In genomic region chr7:25118048-25118753, GRCh38 we compare ENCODE assay signal across 11 cellular contexts. TPM values are rescaled to one million over a fixed set of nuclear protein-coding genes. Genes with fewer than 3 reads are reported as not detected.
DNase-seq lines count a peak whose midpoint lies in the region; ATAC-seq and TF ChIP-seq lines count a peak whose summit lies in the region.
"Had no signal": no experiment of that assay in that cellular context is flagged by ENCODE, and none has a peak within 500 bp of the region (broad histone marks: within the 10 kb centered on the region; RNA-seq: fewer than 3 reads in every experiment).

No MANE protein-coding gene starts in this region.

- peak overlapping the region in 1 of 2 donors; percentile 51 for H3K4me3 Mint-ChIP-seq in stimulated activated naive B cell treated with anti-CD40 and anti-IgM and Interleukin-4, amounts not matched to agents 10 μg/mL and 1 μg/mL and 100 μg/mL, for 72 hours
- no peak overlapping the region for H3K4me3 Mint-ChIP-seq in naive thymus-derived CD4-positive, alpha-beta T cell
- H3K4me3 Mint-ChIP-seq: neural crest cell had no signal

- TF ChIP-seq CTCF in cardiac muscle cell (IDR thresholded peaks at IDR 0.05; ENCODE audit: low read depth, low read length) = no peak
- no peak for TF ChIP-seq CTCF in right atrium auricular region (IDR thresholded peaks at IDR 0.05)

- intact Hi-C loops in naive thymus-derived CD4-positive, alpha-beta T cell (cut with micrococcal nuclease) = no loop called here

- peak overlapping the region; percentile 76 for H3K27ac Mint-ChIP-seq in stimulated activated naive B cell treated with anti-CD40 and anti-IgM and Interleukin-4, amounts not matched to agents 10 μg/mL and 1 μg/mL and 100 μg/mL, for 72 hours
- peak overlapping the region in 1 of 9 donors; percentile 24 for H3K27ac Mint-ChIP-seq in naive thymus-derived CD4-positive, alpha-beta T cell

- H3K4me1 ChIP-seq in cardiac muscle cell (ENCODE audit: low read depth) (no peaks in the 10 kb centered on the region), right atrium auricular region (peaks cover 0 to 31% of the 10 kb centered on the region in 2 donors)
- peaks cover 0 to 3% of the 10 kb centered on the region in 2 donors for H3K4me1 ChIP-seq in naive thymus-derived CD4-positive, alpha-beta T cell (ENCODE audit: control insufficient read depth in 2 of 2, insufficient read depth in 2 of 2, low read length in 2 of 2)

- DNase-seq in cardiac muscle cell (ENCODE audit: low read depth in 1 of 2, low spot score in 1 of 2) (no peak), right atrium auricular region (ENCODE audit: low spot score) (no peak), NCI-H510A (lab: John Stamatoyannopoulos, UW) (no peak), C1 segment of cervical spinal cord (lab: John Stamatoyannopoulos, UW) (no peak)
- no peak for DNase-seq in stimulated activated naive B cell treated with anti-CD40 and anti-IgM and Interleukin-4, amounts not matched to agents 10 μg/mL and 1 μg/mL and 100 μg/mL, for 72 hours
- no peak for DNase-seq in naive thymus-derived CD4-positive, alpha-beta T cell
- DNase-seq: heart left ventricle, NCI-H187 had no signal

- peak; percentile 21 for ATAC-seq in HG02571 (IDR thresholded peaks at IDR 0.05; ENCODE audit: unreplicated experiment)
- peak; percentile 21 for ATAC-seq in HG03565 (IDR thresholded peaks at IDR 0.05; ENCODE audit: unreplicated experiment)
- peak; percentile 59 to 64 for ATAC-seq in stimulated activated naive B cell treated with anti-CD40 and anti-IgM and Interleukin-4, amounts not matched to agents 10 μg/mL and 1 μg/mL and 100 μg/mL, for 72 hours (replicated peaks)
- no peak for ATAC-seq in naive thymus-derived CD4-positive, alpha-beta T cell

- peak overlapping the region; percentile 54 for H3K27ac ChIP-seq in cardiac muscle cell
- peak overlapping the region in 1 of 2 donors; percentile 33 for H3K27ac ChIP-seq in right atrium auricular region
- H3K27ac ChIP-seq in naive thymus-derived CD4-positive, alpha-beta T cell (ENCODE audit: low read depth, low read length) = no peak overlapping the region

- H3K36me3 ChIP-seq in cardiac muscle cell = peaks cover 36% of the 10 kb centered on the region
- H3K36me3 ChIP-seq in right atrium auricular region = peaks cover 42% of the 10 kb centered on the region
- peaks cover 3 to 25% (median 9%) of the 10 kb centered on the region in 3 experiments for H3K36me3 ChIP-seq in naive thymus-derived CD4-positive, alpha-beta T cell (ENCODE audit: control insufficient read depth in 2 of 3, insufficient read depth in 3 of 3, low read length in 3 of 3)

- POLR2A ChIA-PET in naive thymus-derived CD4-positive, alpha-beta T cell (lab: Charles Lee) = no interaction called here

- H3K36me3 Mint-ChIP-seq in stimulated activated naive B cell treated with anti-CD40 and anti-IgM and Interleukin-4, amounts not matched to agents 10 μg/mL and 1 μg/mL and 100 μg/mL, for 72 hours = peaks cover 38 to 52% of the 10 kb centered on the region in 2 donors
- H3K36me3 Mint-ChIP-seq in naive thymus-derived CD4-positive, alpha-beta T cell = peaks cover 0 to 19% (median 11%) of the 10 kb centered on the region in 5 donors

- CTCF ChIA-PET in naive thymus-derived CD4-positive, alpha-beta T cell (lab: Charles Lee) = interaction anchor here (1.1 kb wide), 1 partner anchor 47 kb away, joined by 3 read pairs; no protein-coding TSS in a partner anchor

- no peaks in the 10 kb centered on the region for H3K27me3 Mint-ChIP-seq in stimulated activated naive B cell treated with anti-CD40 and anti-IgM and Interleukin-4, amounts not matched to agents 10 μg/mL and 1 μg/mL and 100 μg/mL, for 72 hours
- no peaks in the 10 kb centered on the region for H3K27me3 Mint-ChIP-seq in naive thymus-derived CD4-positive, alpha-beta T cell

- H3K9me3 Mint-ChIP-seq in stimulated activated naive B cell treated with anti-CD40 and anti-IgM and Interleukin-4, amounts not matched to agents 10 μg/mL and 1 μg/mL and 100 μg/mL, for 72 hours = no peaks in the 10 kb centered on the region
- H3K9me3 Mint-ChIP-seq in naive thymus-derived CD4-positive, alpha-beta T cell = peaks cover 0 to 2% (median 0%) of the 10 kb centered on the region in 11 donors
- H3K9me3 Mint-ChIP-seq: neural crest cell had no signal

- H3K9me3 ChIP-seq in cardiac muscle cell (ENCODE audit: low read depth) = no peaks in the 10 kb centered on the region
- H3K9me3 ChIP-seq in right atrium auricular region = no peaks in the 10 kb centered on the region
- H3K9me3 ChIP-seq in naive thymus-derived CD4-positive, alpha-beta T cell (ENCODE audit: control insufficient read depth in 2 of 3, low read length in 3 of 3) = no peaks in the 10 kb centered on the region
- H3K9me3 ChIP-seq: heart left ventricle had no signal

- H3K27me3 ChIP-seq in cardiac muscle cell = no peaks in the 10 kb centered on the region
- H3K27me3 ChIP-seq in right atrium auricular region = no peaks in the 10 kb centered on the region
- H3K27me3 ChIP-seq in naive thymus-derived CD4-positive, alpha-beta T cell (ENCODE audit: control insufficient read depth in 2 of 2, insufficient read depth in 2 of 2, low read length in 2 of 2) = no peaks in the 10 kb centered on the region
- H3K27me3 ChIP-seq: heart left ventricle had no signal

- H3K4me1 Mint-ChIP-seq in stimulated activated naive B cell treated with anti-CD40 and anti-IgM and Interleukin-4, amounts not matched to agents 10 μg/mL and 1 μg/mL and 100 μg/mL, for 72 hours = peaks cover 21 to 57% of the 10 kb centered on the region in 2 donors
- peaks cover 0 to 25% (median 11%) of the 10 kb centered on the region in 7 donors for H3K4me1 Mint-ChIP-seq in naive thymus-derived CD4-positive, alpha-beta T cell

- no peak overlapping the region for H3K4me3 ChIP-seq in cardiac muscle cell
- H3K4me3 ChIP-seq in right atrium auricular region = no peak overlapping the region
- H3K4me3 ChIP-seq in naive thymus-derived CD4-positive, alpha-beta T cell (ENCODE audit: low read length) = no peak overlapping the region
- H3K4me3 ChIP-seq: heart left ventricle had no signal

RNA-seq across cellular contexts. Expression of gene CYCS, which starts 6.9 kb away (rescaled TPM):
- total RNA-seq in cardiac muscle cell (38.7 and 68.7 TPM in 2 replicates), right atrium auricular region (100 to 1,000 TPM; 134 to 282 TPM)
- 300 and 489 TPM in 2 replicates for polyA plus RNA-seq in cardiac muscle cell
- 100 to 1,000 TPM in 3 of 5 experiments, 10 to 100 TPM in 2; 40.4 to 130 (median 114) TPM for total RNA-seq in naive thymus-derived CD4-positive, alpha-beta T cell
- polyA plus RNA-seq in naive thymus-derived CD4-positive, alpha-beta T cell = 100 to 1,000 TPM in 1 of 2 donors, 10 to 100 TPM in 1; 68.1 to 115 TPM
